ENCODE assay signal across 25 cellular contexts in genomic region chr12:12159988-12160387, GRCh38.
DNase-seq lines count a peak whose midpoint lies in the region; ATAC-seq and TF ChIP-seq lines count a peak whose summit lies in the region.
"Had no signal": no experiment of that assay in that cellular context is flagged by ENCODE, and none has a peak within 500 bp of the region (broad histone marks: within the 10 kb centered on the region; RNA-seq: fewer than 3 reads in every experiment).

No MANE protein-coding gene starts in this region.

- DNase-seq in AG09309 (ENCODE audit: low read depth): peak; percentile 20
- peak; percentile 9 for DNase-seq in HT1080 (ENCODE audit: low read depth)
- DNase-seq in astrocyte of the cerebellum (ENCODE audit: low read depth): peak; percentile 62
- DNase-seq in fibroblast of the aortic adventitia (ENCODE audit: low read depth): peak; percentile 85
- DNase-seq in NCI-H1694 treated with DMSO at 0.1 percent for 48 hours (lab: John Stamatoyannopoulos, UW): no peak
- DNase-seq in occipital lobe (lab: John Stamatoyannopoulos, UW): no peak
- DNase-seq: activated CD4-positive, alpha-beta T cell treated with anti-CD3 and anti-CD28 coated beads for 4 hours; activated naive CD4-positive, alpha-beta T cell treated with anti-CD3 and anti-CD28 coated beads for 36 hours; activated T-cell treated with anti-CD3 and anti-CD28 coated beads, Interleukin-2, amount 50 U/mL, for 24 hours; amniotic stem cell; dorsolateral prefrontal cortex; HFFc6; hypothalamus; islet precursor cell; MG63; natural killer cell; NCI-H1436 treated with DMSO at 0.1 percent for 48 hours; NCI-H524 treated with DMSO at 0.1 percent for 48 hours; ovary; stimulated activated CD4-positive, alpha-beta T cell treated with anti-CD3 and anti-CD28 coated beads, Interleukin-15, amount 100 ng/mL, for 24 hours; stimulated activated naive CD8-positive, alpha-beta T cell treated with anti-CD3 and anti-CD28 coated beads, Interleukin-15, Interleukin-2, amounts not matched to agents 100 U/mL and 50 U/mL, for 24 hours had no signal

- in situ Hi-C loops in astrocyte of the cerebellum (cut with HindIII; ENCODE audit: low sequenced_read_pairs): loop anchor here (5.0 kb wide), 1 partner anchor 33 kb away; no protein-coding TSS in a partner anchor

- TF ChIP-seq CTCF in AG09309 (IDR thresholded peaks at IDR 0.05; ENCODE audit: control insufficient read depth, insufficient read depth, low read depth, low read length, missing control alignments) (no peak), astrocyte of the cerebellum (IDR thresholded peaks at IDR 0.05; ENCODE audit: low read depth, low read length, missing control alignments) (no peak), fibroblast of the aortic adventitia (IDR thresholded peaks at IDR 0.05; ENCODE audit: insufficient read depth, low read length) (no peak)

- ATAC-seq in GM18511 (IDR thresholded peaks at IDR 0.05; ENCODE audit: unreplicated experiment) (no peak), GM19351 (IDR thresholded peaks at IDR 0.05; ENCODE audit: unreplicated experiment) (no peak)
- ATAC-seq: gastroesophageal sphincter; natural killer cell; sciatic nerve; stimulated activated naive CD8-positive, alpha-beta T cell treated with anti-CD3 and anti-CD28 coated beads, Interleukin-15, Interleukin-2, amounts not matched to agents 100 U/mL and 50 U/mL, for 24 hours had no signal

- H3K4me3 ChIP-seq in AG09309 (ENCODE audit: control insufficient read depth, low read depth, low read length) (no peak overlapping the region), astrocyte of the cerebellum (ENCODE audit: low read depth, low read length) (no peak overlapping the region), fibroblast of the aortic adventitia (ENCODE audit: low read depth, low read length) (no peak overlapping the region)
- H3K4me3 ChIP-seq: dorsolateral prefrontal cortex, gastroesophageal sphincter, MG63, ovary had no signal

Comparison
In these comparisons a context has a peak if more than half of its experiments do, and no peak if none do; other contexts are left out.
1. DNase-seq: peak in AG09309 (single experiment), HT1080 (single experiment), astrocyte of the cerebellum (single experiment) and fibroblast of the aortic adventitia (single experiment); none in NCI-H1694 treated with DMSO at 0.1 percent for 48 hours (single experiment) and occipital lobe (single experiment).